8 cellular contexts compared by ENCODE assay signal in genomic region chr12:56334490-56334793, GRCh38. TPM values are rescaled to one million over a fixed set of nuclear protein-coding genes. Genes with fewer than 3 reads are reported as not detected.
DNase-seq lines count a peak whose midpoint lies in the region; ATAC-seq and TF ChIP-seq lines count a peak whose summit lies in the region.

No MANE protein-coding gene starts in this region.

- H3K9me2 ChIP-seq in Karpas-422 (replicated peaks; ENCODE audit: insufficient read depth, low read length) = no peaks in the 10 kb centered on the region

- peaks cover 31% of the 10 kb centered on the region for H3K4me1 ChIP-seq in Karpas-422 (ENCODE audit: low read length)

- no peaks in the 10 kb centered on the region for H3K9me3 ChIP-seq in Karpas-422 (ENCODE audit: low read length)

- H3K4me3 ChIP-seq in AG09309 (ENCODE audit: control insufficient read depth, low read depth, low read length) (peak overlapping the region; percentile 72), Karpas-422 (ENCODE audit: low read length) (peak overlapping the region; percentile 81), dorsolateral prefrontal cortex (peak overlapping the region; percentile 45 to 95 (median 75))

- peak overlapping the region; percentile 77 for H3K27ac ChIP-seq in Karpas-422 (ENCODE audit: low read length)
- H3K27ac ChIP-seq in dorsolateral prefrontal cortex = peak overlapping the region; percentile 51 to 100 (median 97)

- no peaks in the 10 kb centered on the region for H4K20me1 ChIP-seq in Karpas-422 (ENCODE audit: insufficient read depth, low read depth, low read length)

- H3K27me3 ChIP-seq in Karpas-422 (ENCODE audit: low read length) (no peaks in the 10 kb centered on the region), dorsolateral prefrontal cortex (no peaks in the 10 kb centered on the region)

- DNase-seq in AG09309 (ENCODE audit: low read depth) (no peak), Karpas-422 (no peak), dorsolateral prefrontal cortex (no peak), natural killer cell (no peak), KG1 (lab: John Stamatoyannopoulos, UW) (no peak), HCEC 1CT (no peak)

- H2AFZ ChIP-seq in Karpas-422 (ENCODE audit: low read length) = no peak overlapping the region

- H3K27ac Mint-ChIP-seq in natural killer cell = peak overlapping the region; percentile 99

- no peaks in the 10 kb centered on the region for H3K36me3 Mint-ChIP-seq in natural killer cell

- intact Hi-C loops in dorsolateral prefrontal cortex (cut with DNase I) = loop anchor here (1.0 to 5.0 kb wide), 4 partner anchors 26 to 128 kb away; partner anchors contain the start of genes CS (in 1 of the 2), STAT2 (in 1 of the 2) and TIMELESS (in 1 of the 2)
- intact Hi-C loops in natural killer cell (cut with micrococcal nuclease) = loop anchor here (1.0 to 5.0 kb wide), 4 partner anchors 18 to 133 kb away; partner anchors contain the start of genes COQ10A, SPRYD4 and STAT2

- no peaks in the 10 kb centered on the region for H3K9me3 Mint-ChIP-seq in natural killer cell

- H3K79me2 ChIP-seq in Karpas-422 (ENCODE audit: low read length) = peaks cover 22% of the 10 kb centered on the region

- H3K9ac ChIP-seq in Karpas-422 (ENCODE audit: low read length) = peak overlapping the region; percentile 89

- no peak for ATAC-seq in natural killer cell
- no peak for ATAC-seq in GM18519 (IDR thresholded peaks at IDR 0.05; ENCODE audit: low FRiP score, unreplicated experiment)
- ATAC-seq in GM21526 (IDR thresholded peaks at IDR 0.05; ENCODE audit: low FRiP score, unreplicated experiment) = no peak

- no peaks in the 10 kb centered on the region for H3K27me3 Mint-ChIP-seq in natural killer cell (ENCODE audit: low read depth in 2 of 2)

- H3K4me1 Mint-ChIP-seq in natural killer cell = peaks cover 19 to 38% of the 10 kb centered on the region in 2 donors

- H3K36me3 ChIP-seq in Karpas-422 (ENCODE audit: insufficient read depth, low read length) = no peaks in the 10 kb centered on the region

- TF ChIP-seq CTCF in AG09309 (IDR thresholded peaks at IDR 0.05; ENCODE audit: control insufficient read depth, insufficient read depth, low read depth, low read length, missing control alignments) = no peak
- no peak for TF ChIP-seq CTCF in dorsolateral prefrontal cortex (IDR thresholded peaks at IDR 0.05 in 54 of 56, conservative IDR thresholded peaks at IDR 0.05 in 2 of 56; ENCODE audit: low read depth in 1 of 56, partially characterized antibody in 56 of 56)
- TF ChIP-seq CTCF in natural killer cell (IDR thresholded peaks at IDR 0.05) = no peak

- H3K4me3 Mint-ChIP-seq in natural killer cell = peak overlapping the region; percentile 93

- H3K4me2 ChIP-seq in Karpas-422 (ENCODE audit: low read depth, low read length, poor library complexity, severe bottlenecking) = peak overlapping the region; percentile 90

RNA-seq across cellular contexts. Expression of gene PAN2, which starts 0.6 kb away (rescaled TPM):
- total RNA-seq in Karpas-422 (2014; rRNA removed; shearing (Covaris generic); ENCODE audit: low replicate concordance) = 72.3 and 74.3 TPM in 2 replicates
- 100 to 1,000 TPM in 76 of 120 experiments, 10 to 100 TPM in 44; 59.4 to 269 (median 110) TPM for total RNA-seq in dorsolateral prefrontal cortex
- 100 to 1,000 TPM in 1 of 3 donors, 10 to 100 TPM in 2; 86.2 to 117 (median 95.7) TPM for total RNA-seq in natural killer cell

RNA-seq across cellular contexts. Expression of gene IL23A, which starts 4.2 kb away (rescaled TPM):
- total RNA-seq in Karpas-422 (2014; rRNA removed; shearing (Covaris generic); ENCODE audit: low replicate concordance) = 5.9 and 8.1 TPM in 2 replicates
- total RNA-seq in dorsolateral prefrontal cortex = 1 to 10 TPM in 2 of 120 experiments, under 1 TPM in 6, not detected in 112; 0.48 to 1.6 (median 0.78) TPM
- 1 to 10 TPM; 1.8 to 2.7 (median 2.2) TPM for total RNA-seq in natural killer cell

RNA-seq across cellular contexts. Expression of gene CNPY2, which starts 18.7 kb away (rescaled TPM):
- 85.1 and 107 TPM in 2 replicates for total RNA-seq in Karpas-422 (2014; rRNA removed; shearing (Covaris generic); ENCODE audit: low replicate concordance)
- total RNA-seq in dorsolateral prefrontal cortex = 100 to 1,000 TPM in 34 of 120 experiments, 10 to 100 TPM in 86; 65.8 to 125 (median 92.3) TPM
- 10 to 100 TPM; 50.4 to 64.3 (median 60.8) TPM for total RNA-seq in natural killer cell

RNA-seq across cellular contexts. Expression of gene STAT2, which starts 25.5 kb away (rescaled TPM):
- 86.1 and 93.5 TPM in 2 replicates for total RNA-seq in Karpas-422 (2014; rRNA removed; shearing (Covaris generic); ENCODE audit: low replicate concordance)
- 100 to 1,000 TPM in 119 of 120 experiments, 10 to 100 TPM in 1; 94.6 to 278 (median 154) TPM for total RNA-seq in dorsolateral prefrontal cortex
- total RNA-seq in natural killer cell = 100 to 1,000 TPM; 140 to 157 (median 143) TPM

RNA-seq across cellular contexts. Expression of gene APOF, which starts 28.2 kb away (rescaled TPM):
- total RNA-seq in Karpas-422 (2014; rRNA removed; shearing (Covaris generic); ENCODE audit: low replicate concordance) = not detected in 2 replicates
- total RNA-seq in dorsolateral prefrontal cortex = not detected
- not detected for total RNA-seq in natural killer cell
